Comparison of ENCODE assay signal across 1 cellular context in genomic region chr3:27287052-27287451, GRCh38.
TF ChIP-seq lines count a peak whose summit lies in the region.

No MANE protein-coding gene starts in this region.

TF ChIP-seq in GM23338, 12 proteins besides CTCF, POLR2A, EP300 and RAD21:
- no peak for TF ChIP-seq JUNB (IDR thresholded peaks at IDR 0.05; ENCODE audit: unreplicated experiment)
- no peak for TF ChIP-seq ZNF114 (CRISPR knock-in tag; IDR thresholded peaks at IDR 0.05)
- TF ChIP-seq EZH2 (IDR thresholded peaks at IDR 0.05; ENCODE audit: low read depth, unreplicated experiment): no peak
- no peak for TF ChIP-seq ZNF462 (CRISPR knock-in tag; IDR thresholded peaks at IDR 0.05)
- no peak for TF ChIP-seq CREB1 (CRISPR knock-in tag; IDR thresholded peaks at IDR 0.05; ENCODE audit: low read depth)
- no peak for TF ChIP-seq ETS1 (IDR thresholded peaks at IDR 0.05)
- no peak for TF ChIP-seq ZNF331 (CRISPR knock-in tag; IDR thresholded peaks at IDR 0.05; ENCODE audit: low read depth)
- no peak for TF ChIP-seq POLR2AphosphoS5 (IDR thresholded peaks at IDR 0.05; ENCODE audit: low read depth)
- TF ChIP-seq REST (IDR thresholded peaks at IDR 0.05; ENCODE audit: unreplicated experiment): no peak
- TF ChIP-seq STAT1 (IDR thresholded peaks at IDR 0.05; ENCODE audit: unreplicated experiment): no peak
- no peak for TF ChIP-seq NANOG (IDR thresholded peaks at IDR 0.05; ENCODE audit: borderline replicate concordance)
- no peak for TF ChIP-seq EZH2phosphoT487 (IDR thresholded peaks at IDR 0.05; ENCODE audit: unreplicated experiment)
TF ChIP-seq in GM23338: peak in this region for 0.
